Comparison of ENCODE assay signal across 9 cellular contexts in the genomic region with DNA sequence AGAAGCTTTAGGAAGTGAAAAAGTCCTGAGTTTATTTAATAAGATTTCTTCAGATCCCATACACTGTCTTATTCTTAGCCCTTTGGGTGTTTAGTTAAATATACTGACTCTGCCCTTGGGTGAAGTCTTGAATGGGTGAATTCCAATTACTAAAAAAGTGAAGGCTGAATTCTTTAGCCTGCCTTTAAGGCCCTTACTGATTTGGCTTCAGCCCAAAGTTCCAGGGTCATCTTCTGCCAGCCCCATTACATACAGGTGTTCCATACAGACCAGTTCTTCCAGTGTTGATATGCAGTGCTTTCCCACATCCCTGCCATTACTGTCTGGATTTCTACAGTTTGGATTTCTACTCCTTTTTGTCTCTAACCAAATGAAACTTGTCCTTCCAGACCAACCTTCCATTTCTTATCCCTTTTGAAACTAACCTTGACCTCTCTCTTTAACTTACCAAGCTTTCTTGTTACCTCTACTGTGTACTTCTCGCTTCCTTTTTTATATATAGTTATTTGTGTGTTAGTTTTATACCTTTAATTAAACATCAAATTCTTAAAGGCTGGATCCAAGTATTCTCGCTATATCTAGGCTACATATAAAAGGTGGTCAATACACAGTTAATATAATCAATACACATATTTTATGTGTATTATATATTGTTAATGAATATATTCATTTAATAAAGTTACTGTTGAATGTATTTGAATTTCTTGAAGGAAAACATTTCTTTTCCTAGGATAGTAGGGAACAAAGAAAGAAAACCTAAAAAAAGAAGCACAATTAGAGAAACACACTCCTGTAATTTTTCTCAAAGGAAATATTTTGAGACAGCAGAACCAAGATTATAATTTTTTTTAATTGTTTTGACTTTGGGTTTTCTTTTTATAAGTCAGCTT. TPM values are rescaled to one million over a fixed set of nuclear protein-coding genes. Genes with fewer than 3 reads are reported as not detected.
DNase-seq lines count a peak whose midpoint lies in the region; ATAC-seq and TF ChIP-seq lines count a peak whose summit lies in the region.
"Had no signal": no experiment of that assay in that cellular context is flagged by ENCODE, and none has a peak within 500 bp of the region (broad histone marks: within the 10 kb centered on the region; RNA-seq: fewer than 3 reads in every experiment).

No MANE protein-coding gene starts in this region.

- CTCF ChIA-PET in CD4-positive, alpha-beta memory T cell (lab: Charles Lee; ENCODE audit: partially characterized antibody): interaction anchor here (1.0 to 3.1 kb wide), 6 partner anchors 16 to 100 kb away, joined by 3 to 17 read pairs (median 4); no protein-coding TSS in a partner anchor

- H3F3A ChIP-seq in GM23338 (replicated peaks; ENCODE audit: low read depth) (no peaks in the 10 kb centered on the region), smooth muscle cell (ENCODE audit: low read depth) (peaks cover 11% of the 10 kb centered on the region)

- peak overlapping the region; percentile 61 for H3K27ac ChIP-seq in CD4-positive, alpha-beta memory T cell (ENCODE audit: low read depth, low read length)
- H3K27ac ChIP-seq in GM23338 (ENCODE audit: low read depth): peak overlapping the region; percentile 16; the same call in 1 of the 2 replicates
- H3K27ac ChIP-seq in smooth muscle cell (ENCODE audit: low read depth): no peak overlapping the region

- H3K36me3 Mint-ChIP-seq in CD4-positive, alpha-beta memory T cell: peaks cover 0 to 17% of the 10 kb centered on the region in 2 donors
- H3K36me3 Mint-ChIP-seq in GM23338 (ENCODE audit: low read depth): no peaks in the 10 kb centered on the region
- peaks cover 66% of the 10 kb centered on the region for H3K36me3 Mint-ChIP-seq in activated T-helper 17 cell treated with anti-CD3 and anti-CD28 coated beads, Interleukin-2, amount 50 U/mL, for 72 hours (ENCODE audit: low read depth)

- H3K9me2 ChIP-seq in GM23338 (ENCODE audit: insufficient read depth): no peaks in the 10 kb centered on the region

- H3K9ac ChIP-seq in smooth muscle cell (ENCODE audit: low read depth): no peak overlapping the region

- ATAC-seq in GM23338 (no peak), mucosa of descending colon (peak; percentile 83)
- no peak for ATAC-seq in activated T-helper 17 cell treated with anti-CD3 and anti-CD28 coated beads, Interleukin-2, amount 50 U/mL, for 72 hours (replicated peaks)

- no peaks in the 10 kb centered on the region for H3K36me3 ChIP-seq in CD4-positive, alpha-beta memory T cell (ENCODE audit: insufficient read depth, low read length)
- no peaks in the 10 kb centered on the region for H3K36me3 ChIP-seq in GM23338 (ENCODE audit: insufficient read depth)
- no peaks in the 10 kb centered on the region for H3K36me3 ChIP-seq in mucosa of descending colon (ENCODE audit: low read depth)
- no peaks in the 10 kb centered on the region for H3K36me3 ChIP-seq in smooth muscle cell (ENCODE audit: low read depth)

- POLR2A ChIA-PET in CD4-positive, alpha-beta memory T cell (lab: Charles Lee; ENCODE audit: partially characterized antibody): interaction anchor here (0.6 to 9.6 kb wide), 16 partner anchors 7 to 100 kb away, joined by 3 to 206 read pairs (median 6); partner anchors contain the start of gene MBNL1

- no peaks in the 10 kb centered on the region for H3K27me3 Mint-ChIP-seq in CD4-positive, alpha-beta memory T cell
- no peaks in the 10 kb centered on the region for H3K27me3 Mint-ChIP-seq in GM23338 (ENCODE audit: insufficient read depth, low read depth, poor library complexity)
- no peaks in the 10 kb centered on the region for H3K27me3 Mint-ChIP-seq in activated T-helper 17 cell treated with anti-CD3 and anti-CD28 coated beads, Interleukin-2, amount 50 U/mL, for 72 hours

- H3K4me1 Mint-ChIP-seq in CD4-positive, alpha-beta memory T cell: peaks cover 57 to 84% (median 71%) of the 10 kb centered on the region in 4 donors
- H3K4me1 Mint-ChIP-seq in GM23338: peaks cover 38% of the 10 kb centered on the region
- peaks cover 58% of the 10 kb centered on the region for H3K4me1 Mint-ChIP-seq in activated T-helper 17 cell treated with anti-CD3 and anti-CD28 coated beads, Interleukin-2, amount 50 U/mL, for 72 hours

- peaks cover 92% of the 10 kb centered on the region for H3K79me2 ChIP-seq in GM23338 (replicated peaks; ENCODE audit: insufficient read depth)
- peaks cover 97% of the 10 kb centered on the region for H3K79me2 ChIP-seq in smooth muscle cell (ENCODE audit: low read depth)

- no peaks in the 10 kb centered on the region for H3K9me3 ChIP-seq in CD4-positive, alpha-beta memory T cell (ENCODE audit: control insufficient read depth in 1 of 2, low read length in 2 of 2)
- H3K9me3 ChIP-seq in mucosa of descending colon: no peaks in the 10 kb centered on the region
- H3K9me3 ChIP-seq in smooth muscle cell (replicated peaks; ENCODE audit: low read depth): no peaks in the 10 kb centered on the region

- H3K4me2 ChIP-seq in GM23338 (no peak overlapping the region), smooth muscle cell (no peak overlapping the region)

- H2AFZ ChIP-seq in GM23338 (no peak overlapping the region), smooth muscle cell (ENCODE audit: low read depth) (no peak overlapping the region)

- intact Hi-C loops in CD4-positive, alpha-beta memory T cell (cut with micrococcal nuclease): loop anchor here (2.0 to 5.0 kb wide), 2 partner anchors 13 to 34 kb away; no protein-coding TSS in a partner anchor
- intact Hi-C loops in mucosa of descending colon (cut with DNase I, micrococcal nuclease) (no loop called here), posterior vena cava (cut with DNase I) (no loop called here)

- H3K4me3 ChIP-seq in CD4-positive, alpha-beta memory T cell (ENCODE audit: low read length in 2 of 2): no peak overlapping the region
- H3K4me3 ChIP-seq in GM23338 (no peak overlapping the region), mucosa of descending colon (no peak overlapping the region), smooth muscle cell (no peak overlapping the region)

- H3K27me3 ChIP-seq in CD4-positive, alpha-beta memory T cell (ENCODE audit: insufficient read depth, low read length): no peaks in the 10 kb centered on the region
- H3K27me3 ChIP-seq in GM23338 (ENCODE audit: insufficient read depth) (no peaks in the 10 kb centered on the region), smooth muscle cell (ENCODE audit: low read depth) (no peaks in the 10 kb centered on the region)

- H3K9me3 Mint-ChIP-seq in CD4-positive, alpha-beta memory T cell: no peaks in the 10 kb centered on the region
- no peaks in the 10 kb centered on the region for H3K9me3 Mint-ChIP-seq in GM23338
- H3K9me3 Mint-ChIP-seq in activated T-helper 17 cell treated with anti-CD3 and anti-CD28 coated beads, Interleukin-2, amount 50 U/mL, for 72 hours: no peaks in the 10 kb centered on the region

- peak overlapping the region; percentile 60 to 94 (median 85) for H3K27ac Mint-ChIP-seq in CD4-positive, alpha-beta memory T cell
- H3K27ac Mint-ChIP-seq in GM23338: peak overlapping the region; percentile 50; the same call in 1 of the 2 replicates
- peak overlapping the region; percentile 25 for H3K27ac Mint-ChIP-seq in activated T-helper 17 cell treated with anti-CD3 and anti-CD28 coated beads, Interleukin-2, amount 50 U/mL, for 72 hours

- TF ChIP-seq CTCF in GM23338 (conservative IDR thresholded peaks at IDR 0.05; ENCODE audit: low read depth in 2 of 2) (no peak), mucosa of descending colon (IDR thresholded peaks at IDR 0.05) (no peak), smooth muscle cell (IDR thresholded peaks at IDR 0.05; ENCODE audit: borderline replicate concordance, insufficient read depth, poor library complexity, severe bottlenecking) (no peak)

- H3K4me3 Mint-ChIP-seq in CD4-positive, alpha-beta memory T cell: peak overlapping the region; percentile 26 to 87 (median 70)
- no peak overlapping the region for H3K4me3 Mint-ChIP-seq in GM23338
- peak overlapping the region; percentile 72 for H3K4me3 Mint-ChIP-seq in activated T-helper 17 cell treated with anti-CD3 and anti-CD28 coated beads, Interleukin-2, amount 50 U/mL, for 72 hours

- peaks cover 96% of the 10 kb centered on the region for H3K4me1 ChIP-seq in CD4-positive, alpha-beta memory T cell (ENCODE audit: insufficient read depth, low read length)
- peaks cover 17% of the 10 kb centered on the region for H3K4me1 ChIP-seq in GM23338 (ENCODE audit: insufficient read depth)
- H3K4me1 ChIP-seq in mucosa of descending colon (ENCODE audit: low read depth): peaks cover 30% of the 10 kb centered on the region
- peaks cover 19% of the 10 kb centered on the region for H3K4me1 ChIP-seq in smooth muscle cell (ENCODE audit: low read depth)

- H4K20me1 ChIP-seq in GM23338 (replicated peaks; ENCODE audit: insufficient read depth) (no peaks in the 10 kb centered on the region), smooth muscle cell (ENCODE audit: low read depth) (peaks cover 97% of the 10 kb centered on the region)

- no peak for DNase-seq in CD4-positive, alpha-beta memory T cell
- DNase-seq in GM23338 (ENCODE audit: low spot score) (no peak), mucosa of descending colon (peak in 1 of 3 donors; percentile 54), posterior vena cava (ENCODE audit: low spot score) (no peak), iPS-NIHi7 (ENCODE audit: extremely low spot score) (no peak), NCI-H128 (lab: John Stamatoyannopoulos, UW; ENCODE audit: unreplicated experiment) (no peak), smooth muscle cell (lab: John Stamatoyannopoulos, UW; ENCODE audit: unreplicated experiment) (no peak)
- DNase-seq: stimulated activated CD4-positive, alpha-beta T cell treated with anti-CD3 and anti-CD28 coated beads, Interleukin-2, amount 100 ng/mL, for 48 hours had no signal

- 95% methylated on average over 2 of the region's 2 CpGs for WGBS in smooth muscle cell (ENCODE audit: low lambda C conversion rate)

TF ChIP-seq in GM23338, 12 proteins besides CTCF, POLR2A, EP300 and RAD21 (continues in another document):
- no peak for TF ChIP-seq ZNF331 (CRISPR knock-in tag; IDR thresholded peaks at IDR 0.05; ENCODE audit: low read depth)

RNA-seq across cellular contexts. Expression of gene MBNL1, which starts 15.0 kb away (rescaled TPM):
- 100 to 1,000 TPM; 420 to 430 TPM for total RNA-seq in CD4-positive, alpha-beta memory T cell
- 100 to 1,000 TPM; 289 to 302 TPM for polyA plus RNA-seq in CD4-positive, alpha-beta memory T cell
- 15.7 and 23.2 TPM in 2 replicates for total RNA-seq in GM23338 (2014; rRNA removed; shearing (Covaris generic))
- polyA plus RNA-seq in GM23338 (2016; fragmentation: Nextera tagmentation; extraction: Ambion mirVana) (8.4 and 9.4 TPM in 2 replicates), smooth muscle cell (19.5 and 22.0 TPM in 2 replicates)
- total RNA-seq in activated T-helper 17 cell treated with anti-CD3 and anti-CD28 coated beads, Interleukin-2, amount 50 U/mL, for 72 hours: 100 to 1,000 TPM; 322 to 452 TPM
- total RNA-seq in mucosa of descending colon (100 to 1,000 TPM; 184 to 381 (median 215) TPM), posterior vena cava (100 to 1,000 TPM; 393 to 453 TPM), smooth muscle cell (126 and 128 TPM in 2 replicates)

Comparison
In these comparisons a context has a peak if more than half of its experiments do, and no peak if none do; other contexts are left out.
1. H3K27ac Mint-ChIP-seq: peak in every context shown above with its lines; median percentile 85 in CD4-positive, alpha-beta memory T cell; 50 in GM23338; 25 in activated T-helper 17 cell treated with anti-CD3 and anti-CD28 coated beads, Interleukin-2, amount 50 U/mL, for 72 hours.